In genomic region chr16:30065943-30066881, GRCh38 we compare ENCODE assay signal across 8 cellular contexts. TPM values are rescaled to one million over a fixed set of nuclear protein-coding genes. Genes with fewer than 3 reads are reported as not detected.
DNase-seq lines count a peak whose midpoint lies in the region; ATAC-seq, FAIRE-seq and TF ChIP-seq lines count a peak whose summit lies in the region.

No MANE protein-coding gene starts in this region.

- peak overlapping the region; percentile 98 for H3K27ac Mint-ChIP-seq in CD8-positive, alpha-beta T cell

- H3K27me3 Mint-ChIP-seq in CD8-positive, alpha-beta T cell (ENCODE audit: low read depth) = no peaks in the 10 kb centered on the region

- peak overlapping the region; percentile 99 for H3K4me3 ChIP-seq in CD8-positive, alpha-beta T cell (ENCODE audit: low read depth, low read length)
- H3K4me3 ChIP-seq in HL-60 (replicated peaks; ENCODE audit: insufficient read depth, low read length) (peak overlapping the region; percentile 98), fibroblast of villous mesenchyme (ENCODE audit: low read depth, low read length) (peak overlapping the region; percentile 92), ovary (peak overlapping the region; percentile 97)

- CTCF ChIA-PET in CD8-positive, alpha-beta T cell (lab: Charles Lee) = interaction anchor here (0.8 to 2.0 kb wide), 8 partner anchors 8 to 343 kb away, joined by 3 to 9 read pairs (median 4); partner anchors contain the start of gene TBX6

- no peak for FAIRE-seq in GM19239 (lab: Jason Lieb, UNC)

- H3K4me1 ChIP-seq in CD8-positive, alpha-beta T cell (ENCODE audit: insufficient read depth, low read length) = peaks cover 48% of the 10 kb centered on the region
- H3K4me1 ChIP-seq in ovary (ENCODE audit: insufficient read depth) = peaks cover 21% of the 10 kb centered on the region

- peaks cover 24% of the 10 kb centered on the region for H3K36me3 ChIP-seq in CD8-positive, alpha-beta T cell (ENCODE audit: insufficient read depth, low read length)
- no peaks in the 10 kb centered on the region for H3K36me3 ChIP-seq in ovary

- peaks cover 46% of the 10 kb centered on the region for H3K4me1 Mint-ChIP-seq in CD8-positive, alpha-beta T cell (ENCODE audit: low read depth)

- H3K9me3 ChIP-seq in CD8-positive, alpha-beta T cell (ENCODE audit: low read length) = no peaks in the 10 kb centered on the region
- H3K9me3 ChIP-seq in ovary = no peaks in the 10 kb centered on the region

- peak overlapping the region; percentile 87 for H3K27ac ChIP-seq in CD8-positive, alpha-beta T cell (ENCODE audit: low read depth, low read length)
- peak overlapping the region; percentile 94 for H3K27ac ChIP-seq in HL-60 (replicated peaks)
- peak overlapping the region; percentile 80 to 99 for H3K27ac ChIP-seq in ovary

- TF ChIP-seq POLR2A in ovary (IDR thresholded peaks at IDR 0.05) = no peak

- TF ChIP-seq CTCF in CD8-positive, alpha-beta T cell (IDR thresholded peaks at IDR 0.05) = no peak
- TF ChIP-seq CTCF in HL-60 (IDR thresholded peaks at IDR 0.05; ENCODE audit: insufficient read depth, low read length) (no peak), fibroblast of villous mesenchyme (IDR thresholded peaks at IDR 0.05; ENCODE audit: insufficient read depth, low read depth, low read length) (no peak), ovary (IDR thresholded peaks at IDR 0.05) (peak in 1 of 3 donors; percentile 29)

- peak overlapping the region; percentile 98 for H3K4me3 Mint-ChIP-seq in CD8-positive, alpha-beta T cell

- no peak for TF ChIP-seq EP300 in ovary (IDR thresholded peaks at IDR 0.05)

- POLR2A ChIA-PET in CD8-positive, alpha-beta T cell (lab: Charles Lee) = interaction anchor here (0.7 to 3.5 kb wide), 29 partner anchors 9 to 593 kb away, joined by 3 to 63 read pairs (median 4); partner anchors contain the start of genes CORO1A, DCTPP1, FBRS and ITGAL

- peak; percentile 2 for ATAC-seq in CD8-positive, alpha-beta T cell
- ATAC-seq in HG03565 (IDR thresholded peaks at IDR 0.05; ENCODE audit: unreplicated experiment) = no peak

- H3K27me3 ChIP-seq in CD8-positive, alpha-beta T cell (ENCODE audit: insufficient read depth, low read length) = no peaks in the 10 kb centered on the region
- H3K27me3 ChIP-seq in HL-60 (ENCODE audit: insufficient read depth, poor library complexity, severe bottlenecking) = no peaks in the 10 kb centered on the region
- H3K27me3 ChIP-seq in ovary = no peaks in the 10 kb centered on the region

- peak in 4 of 7 experiments; percentile 19 to 49 (median 34) for DNase-seq in CD8-positive, alpha-beta T cell
- DNase-seq in HL-60 (ENCODE audit: low read depth in 1 of 2, low spot score in 1 of 2) = peak; percentile 54 to 90
- DNase-seq in activated CD8-positive, alpha-beta memory T cell treated with anti-CD3 and anti-CD28 coated beads, Interleukin-2, amount 50 U/mL, for 4 hours = peak; percentile 53
- peak; percentile 79 for DNase-seq in fibroblast of villous mesenchyme (ENCODE audit: low read depth)
- peak in 3 of 5 donors; percentile 45 to 82 (median 75) for DNase-seq in ovary
- no peak for DNase-seq in GM19239 (ENCODE audit: insufficient read length, low spot score)
- DNase-seq in dedifferentiated amniotic fluid mesenchymal stem cell (ENCODE audit: extremely low spot score) = no peak

- 1% methylated on average over 45 to 48 of the region's 48 CpGs for WGBS in ovary, 3 donors

- no peaks in the 10 kb centered on the region for H3K9me3 Mint-ChIP-seq in CD8-positive, alpha-beta T cell

- H3K36me3 Mint-ChIP-seq in CD8-positive, alpha-beta T cell = peaks cover 61% of the 10 kb centered on the region

- intact Hi-C loops in CD8-positive, alpha-beta T cell (cut with DNase I, micrococcal nuclease) = loop anchor here (1.0 to 10.0 kb wide), 12 partner anchors 9 to 859 kb away; partner anchors contain the start of genes FBRS (in 2 of the 2), MAPK3 (in 2 of the 2), YPEL3 (in 2 of the 2) and CD2BP2 (in 1 of the 2)
- intact Hi-C loops in ovary (cut with DNase I) = loop anchor here in 2 of 4 donors (2.0 to 10.0 kb wide), 2 partner anchors 27 to 339 kb away; partner anchors contain the start of gene ZNF771 (in 1 of the 2)

RNA-seq across cellular contexts. Expression of gene ALDOA, which starts 0.7 kb away (rescaled TPM):
- 100 to 1,000 TPM; 339 to 359 TPM for total RNA-seq in CD8-positive, alpha-beta T cell
- total RNA-seq in fibroblast of villous mesenchyme (545 and 622 TPM in 2 replicates), ovary (1,000 to 10,000 TPM in 1 of 7 donors, 100 to 1,000 TPM in 6; 395 to 1,259 (median 847) TPM)
- 100 to 1,000 TPM; 252 to 522 TPM for polyA plus RNA-seq in ovary

RNA-seq across cellular contexts. Expression of gene PPP4C, which starts 9.6 kb away (rescaled TPM):
- 10 to 100 TPM; 89.4 to 97.4 TPM for total RNA-seq in CD8-positive, alpha-beta T cell
- total RNA-seq in fibroblast of villous mesenchyme = 196 and 209 TPM in 2 replicates
- total RNA-seq in ovary = 10 to 100 TPM; 21.9 to 55.8 (median 49.1) TPM
- 10 to 100 TPM; 13.7 to 58.8 TPM for polyA plus RNA-seq in ovary

RNA-seq across cellular contexts. Expression of gene TBX6, which starts 25.5 kb away (rescaled TPM):
- total RNA-seq in CD8-positive, alpha-beta T cell = under 1 TPM; 0.16 to 0.22 TPM
- total RNA-seq in fibroblast of villous mesenchyme = 0.32 and 0.43 TPM in 2 replicates
- total RNA-seq in ovary = 1 to 10 TPM in 3 of 7 donors, under 1 TPM in 4; 0.23 to 1.5 (median 0.75) TPM
- polyA plus RNA-seq in ovary = 1 to 10 TPM in 1 of 2 donors, under 1 TPM in 1; 0.08 to 1.1 TPM

RNA-seq across cellular contexts. Expression of gene YPEL3, which starts 29.8 kb away (rescaled TPM):
- total RNA-seq in CD8-positive, alpha-beta T cell = 100 to 1,000 TPM; 107 to 113 TPM
- total RNA-seq in fibroblast of villous mesenchyme (8.6 and 14.5 TPM in 2 replicates), ovary (10 to 100 TPM; 12.7 to 94.9 (median 63.1) TPM)
- 100 to 1,000 TPM in 1 of 2 donors, 10 to 100 TPM in 1; 30.2 to 134 TPM for polyA plus RNA-seq in ovary

RNA-seq across cellular contexts. Expression of gene TLCD3B, which starts 35.1 kb away (rescaled TPM):
- total RNA-seq in CD8-positive, alpha-beta T cell = under 1 TPM in 1 of 2 experiments, not detected in 1; 0.19 TPM
- 0.32 TPM in 1 of 2 replicates, not detected in the other for total RNA-seq in fibroblast of villous mesenchyme
- total RNA-seq in ovary = under 1 TPM in 1 of 7 donors, not detected in 6; 0.15 TPM
- not detected for polyA plus RNA-seq in ovary

Comparison
In these comparisons a context has a peak if more than half of its experiments do, and no peak if none do; other contexts are left out.
1. DNase-seq: peak in CD8-positive, alpha-beta T cell (4 of 7), HL-60 (2 of 2), activated CD8-positive, alpha-beta memory T cell treated with anti-CD3 and anti-CD28 coated beads, Interleukin-2, amount 50 U/mL, for 4 hours (single experiment), fibroblast of villous mesenchyme (single experiment) and ovary (3 of 5); none in GM19239 (single experiment) and dedifferentiated amniotic fluid mesenchymal stem cell (single experiment).
2. Peak in every context shown above with its lines, with median percentiles within 50 percentile points of each other: H3K27ac ChIP-seq and H3K4me3 ChIP-seq.